In the genomic region with DNA sequence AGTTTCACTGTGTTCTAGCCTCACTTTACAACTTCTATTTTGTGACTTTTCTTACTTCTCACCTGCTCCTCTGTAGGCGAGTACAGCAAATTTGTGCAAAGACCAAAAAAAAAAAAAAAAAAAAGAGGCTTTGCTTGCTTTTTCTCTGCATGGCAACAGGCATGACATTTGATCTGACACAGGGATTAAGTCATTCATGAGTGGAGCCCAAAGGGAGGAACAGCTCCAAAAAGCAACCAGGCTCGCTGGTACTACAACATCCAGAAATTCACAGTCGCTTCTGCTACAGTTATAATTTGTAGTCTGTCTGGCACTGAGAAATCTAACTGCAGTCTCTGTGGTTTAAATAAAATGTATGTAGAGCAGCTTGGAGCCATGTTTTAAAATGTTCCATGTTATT, we compare ENCODE assay signal across 14 cellular contexts. TPM values are rescaled to one million over a fixed set of nuclear protein-coding genes. Genes with fewer than 3 reads are reported as not detected.
DNase-seq lines count a peak whose midpoint lies in the region; ATAC-seq and TF ChIP-seq lines count a peak whose summit lies in the region.
"Had no signal": no experiment of that assay in that cellular context is flagged by ENCODE, and none has a peak within 500 bp of the region (broad histone marks: within the 10 kb centered on the region; RNA-seq: fewer than 3 reads in every experiment).

No MANE protein-coding gene starts in this region.

- intact Hi-C loops in activated CD8-positive, alpha-beta T cell treated with anti-CD3 and anti-CD28 coated beads for 36 hours (cut with micrococcal nuclease): no loop called here

- no peaks in the 10 kb centered on the region for H3K4me1 Mint-ChIP-seq in activated CD8-positive, alpha-beta T cell treated with anti-CD3 and anti-CD28 coated beads for 36 hours (ENCODE audit: low read depth)

- H3K9me3 ChIP-seq in thoracic aorta: no peaks in the 10 kb centered on the region
- H3K9me3 ChIP-seq: testis had no signal

- no peaks in the 10 kb centered on the region for H3K27me3 ChIP-seq in thoracic aorta (replicated peaks; ENCODE audit: insufficient read depth)
- H3K27me3 ChIP-seq: testis had no signal

- peak overlapping the region; percentile 59 for H3K4me3 ChIP-seq in thoracic aorta
- H3K4me3 ChIP-seq: testis had no signal

- no peak overlapping the region for H3K4me3 Mint-ChIP-seq in activated CD8-positive, alpha-beta T cell treated with anti-CD3 and anti-CD28 coated beads for 36 hours
- H3K4me3 Mint-ChIP-seq: natural killer cell treated with Interleukin-12 subunit alpha and Interleukin-12 subunit beta and Interleukin-15 and Interleukin-18, amount 100 ng/mL, for 72 hours had no signal

- no peaks in the 10 kb centered on the region for H3K36me3 Mint-ChIP-seq in activated CD8-positive, alpha-beta T cell treated with anti-CD3 and anti-CD28 coated beads for 36 hours (ENCODE audit: low read depth)
- H3K36me3 Mint-ChIP-seq: natural killer cell treated with Interleukin-12 subunit alpha and Interleukin-12 subunit beta and Interleukin-15 and Interleukin-18, amount 100 ng/mL, for 72 hours had no signal

- peaks cover 22% of the 10 kb centered on the region for H3K27me3 Mint-ChIP-seq in activated CD8-positive, alpha-beta T cell treated with anti-CD3 and anti-CD28 coated beads for 36 hours

- H3K36me3 ChIP-seq in thoracic aorta: no peaks in the 10 kb centered on the region

- no peak overlapping the region for H3K27ac Mint-ChIP-seq in activated CD8-positive, alpha-beta T cell treated with anti-CD3 and anti-CD28 coated beads for 36 hours
- H3K27ac Mint-ChIP-seq: natural killer cell treated with Interleukin-12 subunit alpha and Interleukin-12 subunit beta and Interleukin-15 and Interleukin-18, amount 100 ng/mL, for 72 hours had no signal

- CTCF ChIA-PET in activated CD8-positive, alpha-beta T cell treated with anti-CD3 and anti-CD28 coated beads for 36 hours (lab: Charles Lee): no interaction called here

- POLR2A ChIA-PET in activated CD8-positive, alpha-beta T cell treated with anti-CD3 and anti-CD28 coated beads for 36 hours (lab: Charles Lee): no interaction called here

- TF ChIP-seq CTCF in thoracic aorta (IDR thresholded peaks at IDR 0.05): no peak
- no peak for TF ChIP-seq CTCF in activated CD8-positive, alpha-beta T cell treated with anti-CD3 and anti-CD28 coated beads for 36 hours (IDR thresholded peaks at IDR 0.05)

- peaks cover 17 to 35% of the 10 kb centered on the region in 2 donors for H3K4me1 ChIP-seq in thoracic aorta (ENCODE audit: control insufficient read depth in 1 of 2, low read depth in 2 of 2)

- peak; percentile 24 for DNase-seq in NCI-H2107 treated with DMSO at 0.1 percent for 48 hours (lab: John Stamatoyannopoulos, UW; ENCODE audit: unreplicated experiment)
- no peak for DNase-seq in NCI-H2107 (lab: John Stamatoyannopoulos, UW)
- peak; percentile 37 for DNase-seq in NCI-H524 treated with DMSO at 0.1 percent for 48 hours (lab: John Stamatoyannopoulos, UW)
- peak; percentile 32 for DNase-seq in fibroblast of the conjunctiva (ENCODE audit: low read depth)
- DNase-seq in thoracic aorta (ENCODE audit: low spot score): no peak
- no peak for DNase-seq in stimulated activated naive CD8-positive, alpha-beta T cell treated with anti-CD3 and anti-CD28 coated beads, Interleukin-15, Interleukin-2, amounts not matched to agents 100 U/mL and 50 U/mL, for 24 hours
- no peak for DNase-seq in activated CD8-positive, alpha-beta T cell treated with anti-CD3 and anti-CD28 coated beads for 36 hours
- DNase-seq: activated CD4-positive, alpha-beta T cell treated with anti-CD3 and anti-CD28 coated beads for 1 hour; activated T-cell treated with anti-CD3 and anti-CD28 coated beads, Interleukin-2, amount 50 U/mL, for 1 hour; DMS79; NCI-H187; testis had no signal

- no peaks in the 10 kb centered on the region for H3K9me3 Mint-ChIP-seq in activated CD8-positive, alpha-beta T cell treated with anti-CD3 and anti-CD28 coated beads for 36 hours
- H3K9me3 Mint-ChIP-seq: natural killer cell treated with Interleukin-12 subunit alpha and Interleukin-12 subunit beta and Interleukin-15 and Interleukin-18, amount 100 ng/mL, for 72 hours had no signal

- peak overlapping the region; percentile 78 to 81 for H3K27ac ChIP-seq in thoracic aorta

- peak; percentile 81 for ATAC-seq in thoracic aorta (ENCODE audit: insufficient number of reproducible peaks, low FRiP score, low read depth)
- ATAC-seq in stimulated activated naive CD8-positive, alpha-beta T cell treated with anti-CD3 and anti-CD28 coated beads, Interleukin-15, Interleukin-2, amounts not matched to agents 100 U/mL and 50 U/mL, for 24 hours: no peak
- no peak for ATAC-seq in activated CD8-positive, alpha-beta T cell treated with anti-CD3 and anti-CD28 coated beads for 36 hours
- ATAC-seq in HG03439 (IDR thresholded peaks at IDR 0.05; ENCODE audit: unreplicated experiment): no peak
- ATAC-seq: natural killer cell treated with Interleukin-12 subunit alpha and Interleukin-12 subunit beta and Interleukin-15 and Interleukin-18, amount 100 ng/mL, for 72 hours had no signal

RNA-seq across cellular contexts. Expression of gene MKX, which starts 31.7 kb away (rescaled TPM):
- 1 to 10 TPM; 2.7 to 8.4 TPM for total RNA-seq in thoracic aorta
- 1 to 10 TPM in 1 of 2 experiments, under 1 TPM in 1; 0.81 to 1.1 TPM for total RNA-seq in activated CD8-positive, alpha-beta T cell treated with anti-CD3 and anti-CD28 coated beads for 36 hours

Comparison
In these comparisons a context has a peak if more than half of its experiments do, and no peak if none do; other contexts are left out.
1. DNase-seq: peak in NCI-H2107 treated with DMSO at 0.1 percent for 48 hours (single experiment), NCI-H524 treated with DMSO at 0.1 percent for 48 hours (single experiment) and fibroblast of the conjunctiva (single experiment); none in NCI-H2107 (single experiment), thoracic aorta (single experiment), stimulated activated naive CD8-positive, alpha-beta T cell treated with anti-CD3 and anti-CD28 coated beads, Interleukin-15, Interleukin-2, amounts not matched to agents 100 U/mL and 50 U/mL, for 24 hours (single experiment) and activated CD8-positive, alpha-beta T cell treated with anti-CD3 and anti-CD28 coated beads for 36 hours (single experiment).